ENCODE assay signal across 10 cellular contexts in genomic region chr3:52834871-52835501, GRCh38. TPM values are rescaled to one million over a fixed set of nuclear protein-coding genes. Genes with fewer than 3 reads are reported as not detected.
DNase-seq lines count a peak whose midpoint lies in the region; FAIRE-seq and TF ChIP-seq lines count a peak whose summit lies in the region.
"Had no signal": no experiment of that assay in that cellular context is flagged by ENCODE, and none has a peak within 500 bp of the region (broad histone marks: within the 10 kb centered on the region; RNA-seq: fewer than 3 reads in every experiment).

TSS of gene MUSTN1 (minus strand) at chr3:52835019. CDS start at chr3:52834948, 71 bp downstream.

- H3K27ac ChIP-seq in muscle layer of duodenum (ENCODE audit: low read length) (no peak within 1 kb of the TSS), thymus (ENCODE audit: low read depth) (no peak within 1 kb of the TSS), GM23248 (no peak within 1 kb of the TSS)

- no peak within 1 kb of the TSS for H3K4me2 ChIP-seq in GM23248 (ENCODE audit: unreplicated experiment)

- H3K9ac ChIP-seq in GM23248: no peak within 1 kb of the TSS

- no peak for FAIRE-seq in RCC 7860 (lab: Jason Lieb, UNC)

- H3K9me2 ChIP-seq in GM23248 (ENCODE audit: insufficient read depth): no peaks in the 10 kb centered on the region

- H3K4me3 ChIP-seq in fibroblast of mammary gland (ENCODE audit: control insufficient read depth, low read depth, low read length): no peak within 1 kb of the TSS
- peak within 1 kb of the TSS; percentile 13 to 16 for H3K4me3 ChIP-seq in muscle layer of duodenum (ENCODE audit: low read depth in 1 of 2, low read length in 2 of 2)
- no peak within 1 kb of the TSS for H3K4me3 ChIP-seq in thymus (ENCODE audit: low read length)
- no peak within 1 kb of the TSS for H3K4me3 ChIP-seq in GM23248
- H3K4me3 ChIP-seq: skin epidermis had no signal

- H3K27me3 ChIP-seq in muscle layer of duodenum (ENCODE audit: low read depth, low read length) (no peaks in the 10 kb centered on the region), thymus (ENCODE audit: control insufficient read depth, insufficient read depth) (no peaks in the 10 kb centered on the region), GM23248 (replicated peaks; ENCODE audit: insufficient read depth) (no peaks in the 10 kb centered on the region)

- DNase-seq in NCI-H446 treated with DMSO at 0.1 percent for 48 hours (lab: John Stamatoyannopoulos, UW) (peak; percentile 25), fibroblast of mammary gland (ENCODE audit: low read depth) (peak; percentile 7), SHP77 (lab: John Stamatoyannopoulos, UW) (no peak), RCC 7860 (ENCODE audit: low spot score) (no peak), epidermal melanocyte (ENCODE audit: insufficient read length, low spot score) (no peak), GM23248 (no peak)
- DNase-seq: amygdala had no signal

- H3K9me3 ChIP-seq in muscle layer of duodenum (ENCODE audit: control insufficient read depth in 1 of 2, low read length in 2 of 2) (no peaks in the 10 kb centered on the region), thymus (ENCODE audit: control insufficient read depth) (no peaks in the 10 kb centered on the region), GM23248 (ENCODE audit: low read depth) (no peaks in the 10 kb centered on the region)

- H3K4me1 ChIP-seq in muscle layer of duodenum (ENCODE audit: control insufficient read depth in 1 of 2, insufficient read depth in 2 of 2, low read length in 2 of 2): peaks cover 0 to 18% of the 10 kb centered on the region in 2 donors
- peaks cover 15% of the 10 kb centered on the region for H3K4me1 ChIP-seq in thymus (ENCODE audit: control insufficient read depth, insufficient read depth, low read length)
- peaks cover 8% of the 10 kb centered on the region for H3K4me1 ChIP-seq in GM23248 (ENCODE audit: insufficient read depth)

- in situ Hi-C loops in GM23248 (cut with MboI): no loop called here

- peaks cover 0 to 32% of the 10 kb centered on the region in 2 donors for H3K36me3 ChIP-seq in muscle layer of duodenum (ENCODE audit: control insufficient read depth in 1 of 2, insufficient read depth in 2 of 2, low read length in 2 of 2)
- H3K36me3 ChIP-seq in thymus (ENCODE audit: control insufficient read depth, insufficient read depth): peaks cover 40% of the 10 kb centered on the region
- no peaks in the 10 kb centered on the region for H3K36me3 ChIP-seq in GM23248 (ENCODE audit: low read depth)

- 89% methylated on average over 11 of the region's 11 CpGs for WGBS in thymus
- 68 to 70% methylated on average over 11 of the region's 11 CpGs for WGBS in GM23248 (ENCODE audit: low coverage in 1 of 2, low lambda C conversion rate in 2 of 2, missing lambda C conversion rate in 2 of 2), 2 experiments

- no peak within 1 kb of the TSS for H2AFZ ChIP-seq in GM23248

- H3F3A ChIP-seq in GM23248 (ENCODE audit: insufficient read depth): no peaks in the 10 kb centered on the region

- no peak for TF ChIP-seq CTCF in fibroblast of mammary gland (conservative IDR thresholded peaks at IDR 0.05; ENCODE audit: control insufficient read depth, insufficient read depth, low read depth, low read length)

- no peaks in the 10 kb centered on the region for H3K79me2 ChIP-seq in GM23248 (ENCODE audit: insufficient read depth)

- no peaks in the 10 kb centered on the region for H4K20me1 ChIP-seq in GM23248 (ENCODE audit: insufficient read depth)

RNA-seq across cellular contexts. Expression of gene MUSTN1, which starts in this region (rescaled TPM):
- 59.3 TPM for polyA plus RNA-seq in thymus
- not detected in 2 replicates for total RNA-seq in GM23248 (2014; rRNA removed; shearing (Covaris generic))
- not detected in 2 replicates for polyA plus RNA-seq in GM23248 (2016; fragmentation: Nextera tagmentation; extraction: Ambion mirVana)

Comparison
In these comparisons a context has a peak if more than half of its experiments do, and no peak if none do; other contexts are left out.
1. RNA of gene MUSTN1 (polyA plus RNA-seq): 59.3 TPM in thymus (single experiment); not detected in GM23248; every median in the first group is over 10 times any median in the second.
2. DNase-seq: peak in NCI-H446 treated with DMSO at 0.1 percent for 48 hours (single experiment) and fibroblast of mammary gland (single experiment); none in SHP77 (0 of 2), RCC 7860 (single experiment), epidermal melanocyte (single experiment) and GM23248 (single experiment).
3. H3K4me3 ChIP-seq: peak in muscle layer of duodenum (2 of 2); none in fibroblast of mammary gland (single experiment), thymus (single experiment) and GM23248 (single experiment).